ENCODE assay signal across 21 cellular contexts in the genomic region with DNA sequence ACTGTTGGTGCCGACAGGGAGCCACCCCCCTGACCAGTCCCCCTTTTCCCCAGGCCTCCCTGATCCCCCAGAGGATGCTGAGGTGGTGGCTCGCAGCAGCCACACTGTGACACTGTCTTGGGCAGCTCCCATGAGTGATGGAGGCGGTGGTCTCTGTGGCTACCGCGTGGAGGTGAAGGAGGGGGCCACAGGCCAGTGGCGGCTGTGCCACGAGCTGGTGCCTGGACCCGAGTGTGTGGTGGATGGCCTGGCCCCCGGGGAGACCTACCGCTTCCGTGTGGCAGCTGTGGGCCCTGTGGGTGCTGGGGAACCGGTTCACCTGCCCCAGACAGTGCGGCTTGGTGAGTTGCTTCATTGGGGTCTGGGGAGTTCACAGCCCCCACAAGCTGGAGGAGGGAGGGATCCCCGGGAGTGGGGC.
DNase-seq lines count a peak whose midpoint lies in the region; ATAC-seq and TF ChIP-seq lines count a peak whose summit lies in the region.
"Had no signal": no experiment of that assay in that cellular context is flagged by ENCODE, and none has a peak within 500 bp of the region (broad histone marks: within the 10 kb centered on the region; RNA-seq: fewer than 3 reads in every experiment).

No MANE protein-coding gene starts in this region.

- WGBS in ovary, 3 donors, result 86 to 89% (median 88%) methylated on average over 14 of the region's 14 CpGs

- no peaks in the 10 kb centered on the region for H3K27me3 ChIP-seq in ovary

- TF ChIP-seq CTCF in ovary (IDR thresholded peaks at IDR 0.05), result no peak

- no peak overlapping the region for H3K4me3 ChIP-seq in ovary
- H3K4me3 ChIP-seq: PC-9 had no signal

- DNase-seq in activated T-cell treated with anti-CD3 and anti-CD28 coated beads, Interleukin-2, amount 50 U/mL, for 1 hour, result peak; percentile 6
- DNase-seq in activated T-cell treated with anti-CD3 and anti-CD28 coated beads, Interleukin-2, amount 50 U/mL, for 72 hours, result no peak
- no peak for DNase-seq in stimulated activated naive CD8-positive, alpha-beta T cell treated with anti-CD3 and anti-CD28 coated beads, Interleukin-15, amount 100 ng/mL, for 72 hours
- no peak for DNase-seq in stimulated activated naive CD8-positive, alpha-beta T cell treated with anti-CD3 and anti-CD28 coated beads, Interleukin-15, Interleukin-2, amounts not matched to agents 100 U/mL and 50 U/mL, for 24 hours
- peak in 3 of 5 donors; percentile 11 to 22 (median 11) for DNase-seq in ovary
- DNase-seq in CD1c-positive myeloid dendritic cell (ENCODE audit: extremely low spot score), result no peak
- no peak for DNase-seq in cerebellum (ENCODE audit: low spot score)
- no peak for DNase-seq in kidney tubule cell (ENCODE audit: low spot score)
- DNase-seq: EL, H7, Kasumi-1, MM.1S, NCI-H1092 treated with DMSO at 0.1 percent for 48 hours, NCI-H510A treated with DMSO at 0.1 percent for 48 hours, NCI-H82, PC-9 had no signal

- H3K9me3 ChIP-seq in ovary, result peaks cover 0 to 3% of the 10 kb centered on the region in 2 donors

- no peak for ATAC-seq in activated T-cell treated with anti-CD3 and anti-CD28 coated beads, Interleukin-2, amount 50 U/mL, for 72 hours (replicated peaks in 1 of 2)
- peak; percentile 36 for ATAC-seq in stimulated activated naive CD8-positive, alpha-beta T cell treated with anti-CD3 and anti-CD28 coated beads, Interleukin-15, amount 100 ng/mL, for 72 hours
- no peak for ATAC-seq in stimulated activated naive CD8-positive, alpha-beta T cell treated with anti-CD3 and anti-CD28 coated beads, Interleukin-15, Interleukin-2, amounts not matched to agents 100 U/mL and 50 U/mL, for 24 hours

- peaks cover 0 to 3% of the 10 kb centered on the region in 2 donors for H3K36me3 Mint-ChIP-seq in activated T-cell treated with anti-CD3 and anti-CD28 coated beads, Interleukin-2, amount 50 U/mL, for 72 hours (ENCODE audit: insufficient read depth in 2 of 2)
- H3K36me3 Mint-ChIP-seq: IgD-negative memory B cell had no signal

- no peaks in the 10 kb centered on the region for H3K36me3 ChIP-seq in ovary

- H3K27ac Mint-ChIP-seq in activated T-cell treated with anti-CD3 and anti-CD28 coated beads, Interleukin-2, amount 50 U/mL, for 72 hours, result no peak overlapping the region
- no peak overlapping the region for H3K27ac Mint-ChIP-seq in stimulated activated naive CD8-positive, alpha-beta T cell treated with anti-CD3 and anti-CD28 coated beads, Interleukin-15, amount 100 ng/mL, for 72 hours
- H3K27ac Mint-ChIP-seq: B cell; CD4-positive, alpha-beta T cell; IgD-negative memory B cell had no signal

- no peaks in the 10 kb centered on the region for H3K4me1 Mint-ChIP-seq in activated T-cell treated with anti-CD3 and anti-CD28 coated beads, Interleukin-2, amount 50 U/mL, for 72 hours (ENCODE audit: low read depth)
- no peaks in the 10 kb centered on the region for H3K4me1 Mint-ChIP-seq in stimulated activated naive CD8-positive, alpha-beta T cell treated with anti-CD3 and anti-CD28 coated beads, Interleukin-15, amount 100 ng/mL, for 72 hours
- H3K4me1 Mint-ChIP-seq: B cell, IgD-negative memory B cell had no signal

- no peak for TF ChIP-seq EP300 in ovary (IDR thresholded peaks at IDR 0.05)

- H3K4me3 Mint-ChIP-seq in activated T-cell treated with anti-CD3 and anti-CD28 coated beads, Interleukin-2, amount 50 U/mL, for 72 hours, result no peak overlapping the region
- H3K4me3 Mint-ChIP-seq in stimulated activated naive CD8-positive, alpha-beta T cell treated with anti-CD3 and anti-CD28 coated beads, Interleukin-15, amount 100 ng/mL, for 72 hours, result no peak overlapping the region
- H3K4me3 Mint-ChIP-seq: B cell; CD4-positive, alpha-beta T cell; IgD-negative memory B cell had no signal

- no peak overlapping the region for H3K27ac ChIP-seq in ovary
- H3K27ac ChIP-seq: 22Rv1, HL-60, PC-9 had no signal

- no peaks in the 10 kb centered on the region for H3K27me3 Mint-ChIP-seq in activated T-cell treated with anti-CD3 and anti-CD28 coated beads, Interleukin-2, amount 50 U/mL, for 72 hours (ENCODE audit: low read depth)
- H3K27me3 Mint-ChIP-seq in stimulated activated naive CD8-positive, alpha-beta T cell treated with anti-CD3 and anti-CD28 coated beads, Interleukin-15, amount 100 ng/mL, for 72 hours, result no peaks in the 10 kb centered on the region
- H3K27me3 Mint-ChIP-seq: B cell; CD4-positive, alpha-beta T cell had no signal

- H3K9me3 Mint-ChIP-seq in activated T-cell treated with anti-CD3 and anti-CD28 coated beads, Interleukin-2, amount 50 U/mL, for 72 hours, result peaks cover 0 to 3% of the 10 kb centered on the region in 2 donors
- H3K9me3 Mint-ChIP-seq in stimulated activated naive CD8-positive, alpha-beta T cell treated with anti-CD3 and anti-CD28 coated beads, Interleukin-15, amount 100 ng/mL, for 72 hours, result no peaks in the 10 kb centered on the region
- H3K9me3 Mint-ChIP-seq: CD4-positive, alpha-beta T cell had no signal

- no peaks in the 10 kb centered on the region for H3K4me1 ChIP-seq in ovary (ENCODE audit: insufficient read depth)

- no peak for TF ChIP-seq POLR2A in ovary (IDR thresholded peaks at IDR 0.05)

- intact Hi-C loops in ovary (cut with DNase I), result no loop called here

Comparison
In these comparisons a context has a peak if more than half of its experiments do, and no peak if none do; other contexts are left out.
1. DNase-seq: peak in activated T-cell treated with anti-CD3 and anti-CD28 coated beads, Interleukin-2, amount 50 U/mL, for 1 hour (single experiment) and ovary (3 of 5); none in activated T-cell treated with anti-CD3 and anti-CD28 coated beads, Interleukin-2, amount 50 U/mL, for 72 hours (0 of 2), stimulated activated naive CD8-positive, alpha-beta T cell treated with anti-CD3 and anti-CD28 coated beads, Interleukin-15, amount 100 ng/mL, for 72 hours (0 of 2), stimulated activated naive CD8-positive, alpha-beta T cell treated with anti-CD3 and anti-CD28 coated beads, Interleukin-15, Interleukin-2, amounts not matched to agents 100 U/mL and 50 U/mL, for 24 hours (single experiment), CD1c-positive myeloid dendritic cell (single experiment), cerebellum (single experiment) and kidney tubule cell (single experiment).